ENCODE assay signal across 25 cellular contexts in the genomic region with DNA sequence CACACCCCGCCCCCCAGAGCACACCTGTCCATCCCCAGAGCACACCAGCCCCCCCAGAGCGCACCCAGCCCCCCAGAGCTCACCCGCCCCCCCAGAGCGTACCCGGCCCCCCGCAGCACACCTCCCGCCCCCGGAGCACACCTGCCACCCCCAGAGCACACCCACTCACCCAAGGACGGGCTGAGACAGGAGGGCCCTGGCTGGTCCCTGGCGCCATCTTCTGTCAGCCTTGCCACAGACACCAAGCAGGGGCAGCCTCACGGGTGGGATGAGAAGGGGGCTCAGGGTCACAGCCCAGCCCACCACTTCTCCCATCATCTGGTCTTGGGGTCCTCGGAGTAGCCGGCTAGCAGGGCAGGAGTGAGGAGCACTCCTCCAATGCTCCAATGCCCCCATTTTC.
"Had no signal": no experiment of that assay in that cellular context is flagged by ENCODE, and none has a peak within 500 bp of the region (broad histone marks: within the 10 kb centered on the region; RNA-seq: fewer than 3 reads in every experiment).

No MANE protein-coding gene starts in this region.

- H3K4me1 ChIP-seq: body of pancreas had no signal

- FAIRE-seq: endothelial cell of umbilical vein had no signal

- H3K27ac Mint-ChIP-seq: activated naive CD8-positive, alpha-beta T cell; memory B cell; type B pancreatic cell had no signal

- H3K36me3 Mint-ChIP-seq: activated naive CD8-positive, alpha-beta T cell; memory B cell; naive thymus-derived CD8-positive, alpha-beta T cell; type B pancreatic cell had no signal

- ATAC-seq: body of pancreas; foreskin keratinocyte; left ventricle myocardium superior; mucosa of descending colon; naive thymus-derived CD8-positive, alpha-beta T cell had no signal

- H3K9me3 ChIP-seq: body of pancreas, mucosa of descending colon had no signal

- H3K4me3 ChIP-seq: body of pancreas, coronary artery, mucosa of descending colon, skin epidermis had no signal

- H3K27me3 ChIP-seq: body of pancreas, foreskin keratinocyte had no signal

- H3K27me3 Mint-ChIP-seq: activated naive CD8-positive, alpha-beta T cell; memory B cell; naive thymus-derived CD8-positive, alpha-beta T cell; stimulated activated naive CD8-positive, alpha-beta T cell treated with anti-CD3 and anti-CD28 coated beads, Interleukin-15, Interleukin-2, amounts not matched to agents 100 ng/mL and 50 ng/mL, for 24 hours; type B pancreatic cell had no signal

- H3K4me3 Mint-ChIP-seq: activated naive CD8-positive, alpha-beta T cell; memory B cell; naive thymus-derived CD8-positive, alpha-beta T cell; stimulated activated naive CD8-positive, alpha-beta T cell treated with anti-CD3 and anti-CD28 coated beads, Interleukin-15, Interleukin-2, amounts not matched to agents 100 ng/mL and 50 ng/mL, for 24 hours; type B pancreatic cell had no signal

- H3K9me3 Mint-ChIP-seq: memory B cell; naive thymus-derived CD8-positive, alpha-beta T cell; stimulated activated naive CD8-positive, alpha-beta T cell treated with anti-CD3 and anti-CD28 coated beads, Interleukin-15, Interleukin-2, amounts not matched to agents 100 ng/mL and 50 ng/mL, for 24 hours; type B pancreatic cell had no signal

- H3K27ac ChIP-seq: body of pancreas, coronary artery, foreskin keratinocyte had no signal

- DNase-seq: activated CD4-positive, alpha-beta T cell treated with anti-CD3 and anti-CD28 coated beads for 1 hour; activated CD4-positive, alpha-beta T cell treated with anti-CD3 and anti-CD28 coated beads, Interleukin-2, amount 50 U/mL, for 48 hours; activated effector memory CD4-positive, alpha-beta T cell treated with Interleukin-2 at 50 U/mL for 16 hours; activated T-cell treated with anti-CD3 and anti-CD28 coated beads, Interleukin-2, amount 50 U/mL, for 1 hour; amniotic stem cell; body of pancreas; caudate nucleus; effector CD4-positive, alpha-beta T cell; foreskin keratinocyte; kidney glomerular epithelial cell; left ventricle myocardium superior; mucosa of descending colon; naive thymus-derived CD8-positive, alpha-beta T cell; posterior cingulate gyrus; stimulated activated CD4-positive, alpha-beta T cell treated with anti-CD3 and anti-CD28 coated beads, Interleukin-15, amount 100 ng/mL, for 24 hours; stimulated activated CD4-positive, alpha-beta T cell treated with anti-CD3 and anti-CD28 coated beads, Interleukin-4, amount 100 ng/mL, for 4 hours; stimulated activated CD8-positive, alpha-beta memory T cell treated with anti-CD3 and anti-CD28 coated beads, Interleukin-4, amount 100 ng/mL, for 48 hours; T1000 had no signal
